Comparison of ENCODE assay signal across 10 cellular contexts in genomic region chr1:231315887-231316286, GRCh38. TPM values are rescaled to one million over a fixed set of nuclear protein-coding genes. Genes with fewer than 3 reads are reported as not detected.
DNase-seq lines count a peak whose midpoint lies in the region; ATAC-seq, FAIRE-seq and TF ChIP-seq lines count a peak whose summit lies in the region.
"Had no signal": no experiment of that assay in that cellular context is flagged by ENCODE, and none has a peak within 500 bp of the region (broad histone marks: within the 10 kb centered on the region; RNA-seq: fewer than 3 reads in every experiment).

No MANE protein-coding gene starts in this region.

- DNase-seq in activated CD4-positive, alpha-beta T cell treated with anti-CD3 and anti-CD28 coated beads for 36 hours = peak; percentile 74
- DNase-seq in activated CD4-positive, alpha-beta T cell treated with anti-CD3 and anti-CD28 coated beads for 1 hour = no peak
- peak; percentile 50 for DNase-seq in OCI-LY7 (ENCODE audit: low spot score)
- DNase-seq in activated naive CD4-positive, alpha-beta T cell treated with anti-CD3 and anti-CD28 coated beads, Interleukin-2, amount 50 U/mL, for 16 hours = peak; percentile 41
- no peak for DNase-seq in kidney
- peak; percentile 44 for DNase-seq in stomach

- no peak overlapping the region for H3K4me3 Mint-ChIP-seq in activated CD4-positive, alpha-beta T cell treated with anti-CD3 and anti-CD28 coated beads for 36 hours
- H3K4me3 Mint-ChIP-seq: dendritic cell treated with granulocyte-macrophage colony-stimulating factor and Interleukin-4, amounts not matched to agents 40 ng/mL and 50 ng/mL, for 4 days; stimulated activated naive CD8-positive, alpha-beta T cell treated with anti-CD3 and anti-CD28 coated beads, Interleukin-15, Interleukin-2, amounts not matched to agents 100 ng/mL and 50 ng/mL, for 24 hours had no signal

- H4K20me1 ChIP-seq in OCI-LY7 (ENCODE audit: insufficient read depth, low read length) = no peaks in the 10 kb centered on the region

- no peaks in the 10 kb centered on the region for H3K27me3 Mint-ChIP-seq in activated CD4-positive, alpha-beta T cell treated with anti-CD3 and anti-CD28 coated beads for 36 hours
- H3K27me3 Mint-ChIP-seq: stimulated activated naive CD8-positive, alpha-beta T cell treated with anti-CD3 and anti-CD28 coated beads, Interleukin-15, Interleukin-2, amounts not matched to agents 100 ng/mL and 50 ng/mL, for 24 hours had no signal

- H3K27me3 ChIP-seq in stomach = no peaks in the 10 kb centered on the region

- FAIRE-seq in kidney (lab: Jason Lieb, UNC) = no peak

- CTCF ChIA-PET in activated CD4-positive, alpha-beta T cell treated with anti-CD3 and anti-CD28 coated beads for 36 hours (lab: Charles Lee) = interaction anchor here (0.6 to 2.7 kb wide), 15 partner anchors 11 to 290 kb away, joined by 3 to 15 read pairs (median 4); partner anchors contain the start of genes EXOC8 and SPRTN
- CTCF ChIA-PET in OCI-LY7 (lab: Charles Lee; ENCODE audit: unreplicated experiment) = no interaction called here

- no peaks in the 10 kb centered on the region for H3K36me3 Mint-ChIP-seq in activated CD4-positive, alpha-beta T cell treated with anti-CD3 and anti-CD28 coated beads for 36 hours (ENCODE audit: low read depth)

- H2AFZ ChIP-seq in OCI-LY7 (ENCODE audit: low read length) = no peak overlapping the region

- H3K27ac Mint-ChIP-seq in activated CD4-positive, alpha-beta T cell treated with anti-CD3 and anti-CD28 coated beads for 36 hours = no peak overlapping the region
- H3K27ac Mint-ChIP-seq: dendritic cell treated with granulocyte-macrophage colony-stimulating factor and Interleukin-4, amounts not matched to agents 40 ng/mL and 50 ng/mL, for 4 days; stimulated activated naive CD8-positive, alpha-beta T cell treated with anti-CD3 and anti-CD28 coated beads, Interleukin-15, Interleukin-2, amounts not matched to agents 100 ng/mL and 50 ng/mL, for 24 hours had no signal

- H3K36me3 ChIP-seq in OCI-LY7 (ENCODE audit: insufficient read depth, low read length) (no peaks in the 10 kb centered on the region), kidney (ENCODE audit: control insufficient read depth in 1 of 2, insufficient read depth in 2 of 2, low read length in 2 of 2) (no peaks in the 10 kb centered on the region), stomach (no peaks in the 10 kb centered on the region)

- no peak overlapping the region for H3K9ac ChIP-seq in kidney (ENCODE audit: low read length in 2 of 2)

- TF ChIP-seq EP300 in stomach (IDR thresholded peaks at IDR 0.05) = no peak

- no peaks in the 10 kb centered on the region for H3K9me2 ChIP-seq in OCI-LY7 (ENCODE audit: insufficient read depth, low read length)

- TF ChIP-seq POLR2A in stomach (IDR thresholded peaks at IDR 0.05) = no peak

- no peaks in the 10 kb centered on the region for H3K4me1 Mint-ChIP-seq in activated CD4-positive, alpha-beta T cell treated with anti-CD3 and anti-CD28 coated beads for 36 hours

- intact Hi-C loops in activated CD4-positive, alpha-beta T cell treated with anti-CD3 and anti-CD28 coated beads for 36 hours (cut with DNase I, micrococcal nuclease) = loop anchor here in 1 of 2 experiments (1.0 kb wide), 1 partner anchor 288 kb away; no protein-coding TSS in a partner anchor
- intact Hi-C loops in OCI-LY7 (cut with micrococcal nuclease; ENCODE audit: unreplicated experiment) = loop anchor here (5.0 kb wide), 1 partner anchor 276 kb away; no protein-coding TSS in a partner anchor
- intact Hi-C loops in kidney (cut with DNase I) = no loop called here
- intact Hi-C loops in stomach (cut with DNase I; ENCODE audit: low total_unique reads) = no loop called here

- H3K4me1 ChIP-seq in OCI-LY7 (ENCODE audit: insufficient read depth, low read length, poor library complexity, severe bottlenecking) (no peaks in the 10 kb centered on the region), kidney (ENCODE audit: control insufficient read depth in 1 of 2, insufficient read depth in 1 of 2, low read depth in 1 of 2, low read length in 2 of 2) (no peaks in the 10 kb centered on the region), stomach (no peaks in the 10 kb centered on the region)

- peak; percentile 91 for ATAC-seq in activated CD4-positive, alpha-beta T cell treated with anti-CD3 and anti-CD28 coated beads for 36 hours
- peak; percentile 78 for ATAC-seq in HG02759 (IDR thresholded peaks at IDR 0.05; ENCODE audit: unreplicated experiment)
- ATAC-seq in GM19452 (IDR thresholded peaks at IDR 0.05; ENCODE audit: unreplicated experiment) = no peak

- H3K27ac ChIP-seq in OCI-LY7 (ENCODE audit: low read depth, low read length, poor library complexity, severe bottlenecking) (no peak overlapping the region), kidney (ENCODE audit: low read depth in 2 of 2, low read length in 2 of 2) (no peak overlapping the region), stomach (no peak overlapping the region)

- H3K9me3 Mint-ChIP-seq in activated CD4-positive, alpha-beta T cell treated with anti-CD3 and anti-CD28 coated beads for 36 hours (ENCODE audit: low read depth) = no peaks in the 10 kb centered on the region
- H3K9me3 Mint-ChIP-seq: dendritic cell treated with granulocyte-macrophage colony-stimulating factor and Interleukin-4, amounts not matched to agents 40 ng/mL and 50 ng/mL, for 4 days; stimulated activated naive CD8-positive, alpha-beta T cell treated with anti-CD3 and anti-CD28 coated beads, Interleukin-15, Interleukin-2, amounts not matched to agents 100 ng/mL and 50 ng/mL, for 24 hours had no signal

- POLR2A ChIA-PET in activated CD4-positive, alpha-beta T cell treated with anti-CD3 and anti-CD28 coated beads for 36 hours (lab: Charles Lee) = no interaction called here
- POLR2A ChIA-PET in OCI-LY7 (lab: Charles Lee) = interaction anchor here (0.5 to 1.0 kb wide), 3 partner anchors 20 to 275 kb away, joined by 4 to 6 read pairs (median 6); no protein-coding TSS in a partner anchor

- H3K79me2 ChIP-seq in OCI-LY7 (ENCODE audit: insufficient read depth, low read depth, low read length) = no peaks in the 10 kb centered on the region

- WGBS in stomach, 5 donors = 42 to 47% (median 44%) methylated on average over 11 of the region's 11 CpGs

- BruUV-seq in OCI-LY7 (replicated peaks; lab: Mats Ljungman, UMichigan) = no TSS peak

- H3K4me2 ChIP-seq in OCI-LY7 (ENCODE audit: low read length) = no peak overlapping the region

- no peaks in the 10 kb centered on the region for H3K9me3 ChIP-seq in OCI-LY7 (ENCODE audit: low read length)
- no peaks in the 10 kb centered on the region for H3K9me3 ChIP-seq in kidney (ENCODE audit: control insufficient read depth in 1 of 2, low read length in 2 of 2)
- H3K9me3 ChIP-seq in stomach = no peaks in the 10 kb centered on the region

- H3K4me3 ChIP-seq in OCI-LY7 (ENCODE audit: low read depth, low read length, poor library complexity, severe bottlenecking) (no peak overlapping the region), kidney (ENCODE audit: low read length in 2 of 2) (no peak overlapping the region), stomach (no peak overlapping the region)

- TF ChIP-seq CTCF in OCI-LY7 (conservative IDR thresholded peaks at IDR 0.05; ENCODE audit: low read length) (peak; percentile 79), kidney (IDR thresholded peaks at IDR 0.05; ENCODE audit: borderline replicate concordance, extremely low read depth, insufficient read depth) (peak; percentile 45), stomach (IDR thresholded peaks at IDR 0.05) (peak in 3 of 7 experiments; percentile 16 to 40 (median 26))

RNA-seq across cellular contexts. Expression of gene EXOC8, which starts 21.8 kb away (rescaled TPM):
- 10 to 100 TPM; 10.0 to 13.7 TPM for total RNA-seq in activated CD4-positive, alpha-beta T cell treated with anti-CD3 and anti-CD28 coated beads for 36 hours
- 14.8 and 17.0 TPM in 2 replicates for total RNA-seq in OCI-LY7 (2014; rRNA removed; shearing (Covaris generic))
- total RNA-seq in OCI-LY7 (2022) (17.4 and 18.6 TPM in 2 replicates), kidney (17.7 TPM), stomach (10 to 100 TPM in 3 of 5 donors, 1 to 10 TPM in 2; 6.7 to 21.8 (median 14.5) TPM)
- polyA plus RNA-seq in kidney (ENCODE audit: insufficient read depth, low read depth, low replicate concordance) (4.3 TPM), stomach (1 to 10 TPM; 1.8 to 3.1 (median 2.4) TPM)

RNA-seq across cellular contexts. Expression of gene SPRTN, which starts 22.2 kb away (rescaled TPM):
- 10 to 100 TPM in 1 of 2 experiments, 1 to 10 TPM in 1; 7.8 to 10.9 TPM for total RNA-seq in activated CD4-positive, alpha-beta T cell treated with anti-CD3 and anti-CD28 coated beads for 36 hours
- 10.9 and 14.6 TPM in 2 replicates for total RNA-seq in OCI-LY7 (2014; rRNA removed; shearing (Covaris generic))
- total RNA-seq in OCI-LY7 (2022) (16.4 and 17.7 TPM in 2 replicates), kidney (8.9 TPM), stomach (10 to 100 TPM; 11.6 to 62.5 (median 25.8) TPM)
- polyA plus RNA-seq in kidney (ENCODE audit: insufficient read depth, low read depth, low replicate concordance) (5.3 TPM), stomach (1 to 10 TPM; 3.2 to 4.3 (median 3.9) TPM)

Comparison
In these comparisons a context has a peak if more than half of its experiments do, and no peak if none do; other contexts are left out.
1. DNase-seq: peak in activated CD4-positive, alpha-beta T cell treated with anti-CD3 and anti-CD28 coated beads for 36 hours (single experiment), OCI-LY7 (single experiment), activated naive CD4-positive, alpha-beta T cell treated with anti-CD3 and anti-CD28 coated beads, Interleukin-2, amount 50 U/mL, for 16 hours (single experiment) and stomach (single experiment); none in activated CD4-positive, alpha-beta T cell treated with anti-CD3 and anti-CD28 coated beads for 1 hour (single experiment) and kidney (single experiment).